ENCODE assay signal across 1 cellular context in genomic region chr12:64997858-64998257, GRCh38.
TF ChIP-seq lines count a peak whose summit lies in the region.

No MANE protein-coding gene starts in this region.

TF ChIP-seq in HepG2, 621 proteins besides CTCF, POLR2A, EP300 and RAD21 (continued from another document):
- TF ChIP-seq, protein P1, sequence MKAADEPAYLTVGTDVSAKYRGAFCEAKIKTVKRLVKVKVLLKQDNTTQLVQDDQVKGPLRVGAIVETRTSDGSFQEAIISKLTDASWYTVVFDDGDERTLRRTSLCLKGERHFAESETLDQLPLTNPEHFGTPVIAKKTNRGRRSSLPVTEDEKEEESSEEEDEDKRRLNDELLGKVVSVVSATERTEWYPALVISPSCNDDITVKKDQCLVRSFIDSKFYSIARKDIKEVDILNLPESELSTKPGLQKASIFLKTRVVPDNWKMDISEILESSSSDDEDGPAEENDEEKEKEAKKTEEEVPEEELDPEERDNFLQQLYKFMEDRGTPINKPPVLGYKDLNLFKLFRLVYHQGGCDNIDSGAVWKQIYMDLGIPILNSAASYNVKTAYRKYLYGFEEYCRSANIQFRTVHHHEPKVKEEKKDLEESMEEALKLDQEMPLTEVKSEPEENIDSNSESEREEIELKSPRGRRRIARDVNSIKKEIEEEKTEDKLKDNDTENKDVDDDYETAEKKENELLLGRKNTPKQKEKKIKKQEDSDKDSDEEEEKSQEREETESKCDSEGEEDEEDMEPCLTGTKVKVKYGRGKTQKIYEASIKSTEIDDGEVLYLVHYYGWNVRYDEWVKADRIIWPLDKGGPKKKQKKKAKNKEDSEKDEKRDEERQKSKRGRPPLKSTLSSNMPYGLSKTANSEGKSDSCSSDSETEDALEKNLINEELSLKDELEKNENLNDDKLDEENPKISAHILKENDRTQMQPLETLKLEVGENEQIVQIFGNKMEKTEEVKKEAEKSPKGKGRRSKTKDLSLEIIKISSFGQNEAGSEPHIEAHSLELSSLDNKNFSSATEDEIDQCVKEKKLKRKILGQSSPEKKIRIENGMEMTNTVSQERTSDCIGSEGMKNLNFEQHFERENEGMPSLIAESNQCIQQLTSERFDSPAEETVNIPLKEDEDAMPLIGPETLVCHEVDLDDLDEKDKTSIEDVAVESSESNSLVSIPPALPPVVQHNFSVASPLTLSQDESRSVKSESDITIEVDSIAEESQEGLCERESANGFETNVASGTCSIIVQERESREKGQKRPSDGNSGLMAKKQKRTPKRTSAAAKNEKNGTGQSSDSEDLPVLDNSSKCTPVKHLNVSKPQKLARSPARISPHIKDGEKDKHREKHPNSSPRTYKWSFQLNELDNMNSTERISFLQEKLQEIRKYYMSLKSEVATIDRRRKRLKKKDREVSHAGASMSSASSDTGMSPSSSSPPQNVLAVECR (CRISPR knock-in tag; IDR thresholded peaks at IDR 0.05; ENCODE audit: borderline replicate concordance): no peak
- TF ChIP-seq ISL2 (CRISPR knock-in tag; IDR thresholded peaks at IDR 0.05): peak; percentile 65
- TF ChIP-seq, protein P2, sequence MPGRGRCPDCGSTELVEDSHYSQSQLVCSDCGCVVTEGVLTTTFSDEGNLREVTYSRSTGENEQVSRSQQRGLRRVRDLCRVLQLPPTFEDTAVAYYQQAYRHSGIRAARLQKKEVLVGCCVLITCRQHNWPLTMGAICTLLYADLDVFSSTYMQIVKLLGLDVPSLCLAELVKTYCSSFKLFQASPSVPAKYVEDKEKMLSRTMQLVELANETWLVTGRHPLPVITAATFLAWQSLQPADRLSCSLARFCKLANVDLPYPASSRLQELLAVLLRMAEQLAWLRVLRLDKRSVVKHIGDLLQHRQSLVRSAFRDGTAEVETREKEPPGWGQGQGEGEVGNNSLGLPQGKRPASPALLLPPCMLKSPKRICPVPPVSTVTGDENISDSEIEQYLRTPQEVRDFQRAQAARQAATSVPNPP (CRISPR knock-in tag; IDR thresholded peaks at IDR 0.05): no peak
- TF ChIP-seq CEBPG (CRISPR knock-in tag; IDR thresholded peaks at IDR 0.05): peak; percentile 42; the same call in 1 of the 2 replicates
- TF ChIP-seq RFX1 (IDR thresholded peaks at IDR 0.05): no peak
- peak; percentile 65 for TF ChIP-seq TEAD3 (CRISPR knock-in tag; optimal IDR thresholded peaks at IDR 0.05; ENCODE audit: borderline replicate concordance)
- peak; percentile 46; the same call in 1 of the 2 replicates for TF ChIP-seq ZNF317 (CRISPR knock-in tag; IDR thresholded peaks at IDR 0.05)
- TF ChIP-seq, protein P3, sequence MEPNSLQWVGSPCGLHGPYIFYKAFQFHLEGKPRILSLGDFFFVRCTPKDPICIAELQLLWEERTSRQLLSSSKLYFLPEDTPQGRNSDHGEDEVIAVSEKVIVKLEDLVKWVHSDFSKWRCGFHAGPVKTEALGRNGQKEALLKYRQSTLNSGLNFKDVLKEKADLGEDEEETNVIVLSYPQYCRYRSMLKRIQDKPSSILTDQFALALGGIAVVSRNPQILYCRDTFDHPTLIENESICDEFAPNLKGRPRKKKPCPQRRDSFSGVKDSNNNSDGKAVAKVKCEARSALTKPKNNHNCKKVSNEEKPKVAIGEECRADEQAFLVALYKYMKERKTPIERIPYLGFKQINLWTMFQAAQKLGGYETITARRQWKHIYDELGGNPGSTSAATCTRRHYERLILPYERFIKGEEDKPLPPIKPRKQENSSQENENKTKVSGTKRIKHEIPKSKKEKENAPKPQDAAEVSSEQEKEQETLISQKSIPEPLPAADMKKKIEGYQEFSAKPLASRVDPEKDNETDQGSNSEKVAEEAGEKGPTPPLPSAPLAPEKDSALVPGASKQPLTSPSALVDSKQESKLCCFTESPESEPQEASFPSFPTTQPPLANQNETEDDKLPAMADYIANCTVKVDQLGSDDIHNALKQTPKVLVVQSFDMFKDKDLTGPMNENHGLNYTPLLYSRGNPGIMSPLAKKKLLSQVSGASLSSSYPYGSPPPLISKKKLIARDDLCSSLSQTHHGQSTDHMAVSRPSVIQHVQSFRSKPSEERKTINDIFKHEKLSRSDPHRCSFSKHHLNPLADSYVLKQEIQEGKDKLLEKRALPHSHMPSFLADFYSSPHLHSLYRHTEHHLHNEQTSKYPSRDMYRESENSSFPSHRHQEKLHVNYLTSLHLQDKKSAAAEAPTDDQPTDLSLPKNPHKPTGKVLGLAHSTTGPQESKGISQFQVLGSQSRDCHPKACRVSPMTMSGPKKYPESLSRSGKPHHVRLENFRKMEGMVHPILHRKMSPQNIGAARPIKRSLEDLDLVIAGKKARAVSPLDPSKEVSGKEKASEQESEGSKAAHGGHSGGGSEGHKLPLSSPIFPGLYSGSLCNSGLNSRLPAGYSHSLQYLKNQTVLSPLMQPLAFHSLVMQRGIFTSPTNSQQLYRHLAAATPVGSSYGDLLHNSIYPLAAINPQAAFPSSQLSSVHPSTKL (CRISPR knock-in tag; IDR thresholded peaks at IDR 0.05): peak; percentile 23; the same call in 1 of the 2 replicates
- TF ChIP-seq NCOA2 (CRISPR knock-in tag; IDR thresholded peaks at IDR 0.05): peak; percentile 32; the same call in 1 of the 2 replicates
- TF ChIP-seq SMARCE1 (IDR thresholded peaks at IDR 0.05; ENCODE audit: borderline replicate concordance): no peak
- TF ChIP-seq HNF4G (IDR thresholded peaks at IDR 0.05; ENCODE audit: borderline replicate concordance, low read depth, low read length): peak; percentile 19; the same call in 1 of the 2 replicates
- TF ChIP-seq HNF4G (CRISPR knock-in tag; IDR thresholded peaks at IDR 0.05; ENCODE audit: borderline replicate concordance, low read depth): no peak
- no peak for TF ChIP-seq MAF1 (CRISPR knock-in tag; IDR thresholded peaks at IDR 0.05; ENCODE audit: borderline replicate concordance)
- TF ChIP-seq, protein P4, sequence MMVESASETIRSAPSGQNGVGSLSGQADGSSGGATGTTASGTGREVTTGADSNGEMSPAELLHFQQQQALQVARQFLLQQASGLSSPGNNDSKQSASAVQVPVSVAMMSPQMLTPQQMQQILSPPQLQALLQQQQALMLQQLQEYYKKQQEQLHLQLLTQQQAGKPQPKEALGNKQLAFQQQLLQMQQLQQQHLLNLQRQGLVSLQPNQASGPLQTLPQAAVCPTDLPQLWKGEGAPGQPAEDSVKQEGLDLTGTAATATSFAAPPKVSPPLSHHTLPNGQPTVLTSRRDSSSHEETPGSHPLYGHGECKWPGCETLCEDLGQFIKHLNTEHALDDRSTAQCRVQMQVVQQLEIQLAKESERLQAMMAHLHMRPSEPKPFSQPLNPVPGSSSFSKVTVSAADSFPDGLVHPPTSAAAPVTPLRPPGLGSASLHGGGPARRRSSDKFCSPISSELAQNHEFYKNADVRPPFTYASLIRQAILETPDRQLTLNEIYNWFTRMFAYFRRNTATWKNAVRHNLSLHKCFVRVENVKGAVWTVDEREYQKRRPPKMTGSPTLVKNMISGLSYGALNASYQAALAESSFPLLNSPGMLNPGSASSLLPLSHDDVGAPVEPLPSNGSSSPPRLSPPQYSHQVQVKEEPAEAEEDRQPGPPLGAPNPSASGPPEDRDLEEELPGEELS (CRISPR knock-in tag; IDR thresholded peaks at IDR 0.05): peak; percentile 40; the same call in 1 of the 2 replicates
- TF ChIP-seq, protein P5, sequence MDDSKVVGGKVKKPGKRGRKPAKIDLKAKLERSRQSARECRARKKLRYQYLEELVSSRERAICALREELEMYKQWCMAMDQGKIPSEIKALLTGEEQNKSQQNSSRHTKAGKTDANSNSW (CRISPR knock-in tag; IDR thresholded peaks at IDR 0.05; ENCODE audit: borderline replicate concordance): no peak
- TF ChIP-seq BCL6 (CRISPR knock-in tag; IDR thresholded peaks at IDR 0.05): 0 out of 2 replicates have a peak, but pooled peaks have one; percentile 18
- TF ChIP-seq, protein P6, sequence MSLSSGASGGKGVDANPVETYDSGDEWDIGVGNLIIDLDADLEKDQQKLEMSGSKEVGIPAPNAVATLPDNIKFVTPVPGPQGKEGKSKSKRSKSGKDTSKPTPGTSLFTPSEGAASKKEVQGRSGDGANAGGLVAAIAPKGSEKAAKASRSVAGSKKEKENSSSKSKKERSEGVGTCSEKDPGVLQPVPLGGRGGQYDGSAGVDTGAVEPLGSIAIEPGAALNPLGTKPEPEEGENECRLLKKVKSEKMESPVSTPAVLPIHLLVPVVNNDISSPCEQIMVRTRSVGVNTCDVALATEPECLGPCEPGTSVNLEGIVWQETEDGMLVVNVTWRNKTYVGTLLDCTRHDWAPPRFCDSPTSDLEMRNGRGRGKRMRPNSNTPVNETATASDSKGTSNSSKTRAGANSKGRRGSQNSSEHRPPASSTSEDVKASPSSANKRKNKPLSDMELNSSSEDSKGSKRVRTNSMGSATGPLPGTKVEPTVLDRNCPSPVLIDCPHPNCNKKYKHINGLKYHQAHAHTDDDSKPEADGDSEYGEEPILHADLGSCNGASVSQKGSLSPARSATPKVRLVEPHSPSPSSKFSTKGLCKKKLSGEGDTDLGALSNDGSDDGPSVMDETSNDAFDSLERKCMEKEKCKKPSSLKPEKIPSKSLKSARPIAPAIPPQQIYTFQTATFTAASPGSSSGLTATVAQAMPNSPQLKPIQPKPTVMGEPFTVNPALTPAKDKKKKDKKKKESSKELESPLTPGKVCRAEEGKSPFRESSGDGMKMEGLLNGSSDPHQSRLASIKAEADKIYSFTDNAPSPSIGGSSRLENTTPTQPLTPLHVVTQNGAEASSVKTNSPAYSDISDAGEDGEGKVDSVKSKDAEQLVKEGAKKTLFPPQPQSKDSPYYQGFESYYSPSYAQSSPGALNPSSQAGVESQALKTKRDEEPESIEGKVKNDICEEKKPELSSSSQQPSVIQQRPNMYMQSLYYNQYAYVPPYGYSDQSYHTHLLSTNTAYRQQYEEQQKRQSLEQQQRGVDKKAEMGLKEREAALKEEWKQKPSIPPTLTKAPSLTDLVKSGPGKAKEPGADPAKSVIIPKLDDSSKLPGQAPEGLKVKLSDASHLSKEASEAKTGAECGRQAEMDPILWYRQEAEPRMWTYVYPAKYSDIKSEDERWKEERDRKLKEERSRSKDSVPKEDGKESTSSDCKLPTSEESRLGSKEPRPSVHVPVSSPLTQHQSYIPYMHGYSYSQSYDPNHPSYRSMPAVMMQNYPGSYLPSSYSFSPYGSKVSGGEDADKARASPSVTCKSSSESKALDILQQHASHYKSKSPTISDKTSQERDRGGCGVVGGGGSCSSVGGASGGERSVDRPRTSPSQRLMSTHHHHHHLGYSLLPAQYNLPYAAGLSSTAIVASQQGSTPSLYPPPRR (CRISPR knock-in tag; IDR thresholded peaks at IDR 0.05; ENCODE audit: borderline replicate concordance): peak; percentile 49; the same call in 1 of the 2 replicates
- peak; percentile 15; the same call in 1 of the 2 replicates for TF ChIP-seq YEATS4 (CRISPR knock-in tag; IDR thresholded peaks at IDR 0.05; ENCODE audit: borderline replicate concordance)
- TF ChIP-seq SIN3A (IDR thresholded peaks at IDR 0.05; ENCODE audit: borderline replicate concordance, low read depth, low read length): no peak
